23 cellular contexts compared by ENCODE assay signal in genomic region chr3:158908187-158908762, GRCh38.
DNase-seq lines count a peak whose midpoint lies in the region; ATAC-seq and TF ChIP-seq lines count a peak whose summit lies in the region.
"Had no signal": no experiment of that assay in that cellular context is flagged by ENCODE, and none has a peak within 500 bp of the region (broad histone marks: within the 10 kb centered on the region; RNA-seq: fewer than 3 reads in every experiment).

No MANE protein-coding gene starts in this region.

- no peak overlapping the region for H3K4me3 Mint-ChIP-seq in progenitor cell of endocrine pancreas (ENCODE audit: low read depth)
- no peak overlapping the region for H3K4me3 Mint-ChIP-seq in activated T-helper 2 cell treated with anti-CD3 and anti-CD28 coated beads, Interferon-gamma antibody, Interleukin-2, Interleukin-4, amounts not matched to agents 10 μg/mL and 5 μg/mL and 100 μg/mL, durations not matched to agents 14 hours and 24 hours and 36 hours (ENCODE audit: low read depth)
- H3K4me3 Mint-ChIP-seq: CD14-positive monocyte; CD8-positive, alpha-beta memory T cell had no signal

- intact Hi-C loops in Panc1 (cut with micrococcal nuclease; ENCODE audit: unreplicated experiment) = no loop called here
- intact Hi-C loops in activated T-helper 2 cell treated with anti-CD3 and anti-CD28 coated beads, Interferon-gamma antibody, Interleukin-2, Interleukin-4, amounts not matched to agents 10 μg/mL and 5 μg/mL and 100 μg/mL, durations not matched to agents 14 hours and 24 hours and 36 hours (cut with micrococcal nuclease) = no loop called here

- no peaks in the 10 kb centered on the region for H3K36me3 Mint-ChIP-seq in progenitor cell of endocrine pancreas (ENCODE audit: insufficient read depth)
- H3K36me3 Mint-ChIP-seq in activated T-helper 2 cell treated with anti-CD3 and anti-CD28 coated beads, Interferon-gamma antibody, Interleukin-2, Interleukin-4, amounts not matched to agents 10 μg/mL and 5 μg/mL and 100 μg/mL, durations not matched to agents 14 hours and 24 hours and 36 hours (ENCODE audit: low read depth) = no peaks in the 10 kb centered on the region
- H3K36me3 Mint-ChIP-seq: CD14-positive monocyte; CD8-positive, alpha-beta memory T cell had no signal

- H3K4me1 ChIP-seq in Loucy (ENCODE audit: insufficient read depth, low read length, poor library complexity, severe bottlenecking) (no peaks in the 10 kb centered on the region), Panc1 (ENCODE audit: control insufficient read depth, insufficient read depth, low read length) (no peaks in the 10 kb centered on the region)
- H3K4me1 ChIP-seq: BE2C had no signal

- no peaks in the 10 kb centered on the region for H3F3A ChIP-seq in Loucy (ENCODE audit: low read depth)

- H3K9me3 ChIP-seq in Loucy (ENCODE audit: insufficient read depth, low read depth, low read length) (no peaks in the 10 kb centered on the region), Panc1 (ENCODE audit: control insufficient read depth, insufficient read depth, low read depth, low read length) (no peaks in the 10 kb centered on the region)
- H3K9me3 ChIP-seq: BE2C had no signal

- CTCF ChIA-PET in Panc1 (lab: Charles Lee) = no interaction called here

- H3K4me2 ChIP-seq in Loucy (ENCODE audit: low read depth, low read length, poor library complexity, severe bottlenecking) = no peak overlapping the region

- TF ChIP-seq CTCF in Loucy (conservative IDR thresholded peaks at IDR 0.05; ENCODE audit: low read length) = 0 out of 2 replicates have a peak, but pooled peaks have one; percentile 19
- TF ChIP-seq CTCF in Panc1 (IDR thresholded peaks at IDR 0.05) = peak; percentile 5; the same call in 1 of the 2 replicates
- TF ChIP-seq CTCF in progenitor cell of endocrine pancreas (IDR thresholded peaks at IDR 0.05; ENCODE audit: unreplicated experiment) = peak; percentile 10

- no peak overlapping the region for H3K27ac Mint-ChIP-seq in progenitor cell of endocrine pancreas
- no peak overlapping the region for H3K27ac Mint-ChIP-seq in activated T-helper 2 cell treated with anti-CD3 and anti-CD28 coated beads, Interferon-gamma antibody, Interleukin-2, Interleukin-4, amounts not matched to agents 10 μg/mL and 5 μg/mL and 100 μg/mL, durations not matched to agents 14 hours and 24 hours and 36 hours
- H3K27ac Mint-ChIP-seq: CD8-positive, alpha-beta memory T cell had no signal

- H3K27me3 ChIP-seq in Loucy (ENCODE audit: insufficient read depth, low read length, poor library complexity, severe bottlenecking) = no peaks in the 10 kb centered on the region
- H3K27me3 ChIP-seq in Panc1 (ENCODE audit: control insufficient read depth, insufficient read depth, low read length) = peaks cover 6% of the 10 kb centered on the region; the same call in 1 of the 2 replicates
- H3K27me3 ChIP-seq: BE2C had no signal

- in situ Hi-C loops in Panc1 (cut with HindIII; ENCODE audit: low pct_unique_long_range_greater_than_20kb, low sequenced_read_pairs) = no loop called here

- no peaks in the 10 kb centered on the region for H3K9me3 Mint-ChIP-seq in progenitor cell of endocrine pancreas (ENCODE audit: low read depth)
- no peaks in the 10 kb centered on the region for H3K9me3 Mint-ChIP-seq in activated T-helper 2 cell treated with anti-CD3 and anti-CD28 coated beads, Interferon-gamma antibody, Interleukin-2, Interleukin-4, amounts not matched to agents 10 μg/mL and 5 μg/mL and 100 μg/mL, durations not matched to agents 14 hours and 24 hours and 36 hours

- H3K79me2 ChIP-seq in Loucy (ENCODE audit: insufficient read depth, low read length) = no peaks in the 10 kb centered on the region

- no TSS peak for BruUV-seq in Panc1 (replicated peaks; lab: Mats Ljungman, UMichigan)

- no peak overlapping the region for H3K9ac ChIP-seq in Loucy (ENCODE audit: low read depth, low read length, poor library complexity, severe bottlenecking)

- H3K27me3 Mint-ChIP-seq in progenitor cell of endocrine pancreas = peaks cover 25% of the 10 kb centered on the region
- no peaks in the 10 kb centered on the region for H3K27me3 Mint-ChIP-seq in activated T-helper 2 cell treated with anti-CD3 and anti-CD28 coated beads, Interferon-gamma antibody, Interleukin-2, Interleukin-4, amounts not matched to agents 10 μg/mL and 5 μg/mL and 100 μg/mL, durations not matched to agents 14 hours and 24 hours and 36 hours (ENCODE audit: low read depth)

- no peak for ATAC-seq in Panc1
- no peak for ATAC-seq in HG02798 (IDR thresholded peaks at IDR 0.05; ENCODE audit: poor library complexity, unreplicated experiment)

- H2AFZ ChIP-seq in Loucy (ENCODE audit: low read length) = no peak overlapping the region

- DNase-seq in Panc1 (ENCODE audit: low read depth, low spot score) (no peak), fibroblast of peridontal ligament (ENCODE audit: extremely low read depth) (peak; percentile 37), progenitor cell of endocrine pancreas (ENCODE audit: low spot score, unreplicated experiment) (no peak), COLO829 (ENCODE audit: low spot score) (no peak)
- DNase-seq in activated T-helper 2 cell treated with anti-CD3 and anti-CD28 coated beads, Interferon-gamma antibody, Interleukin-2, Interleukin-4, amounts not matched to agents 10 μg/mL and 5 μg/mL and 100 μg/mL, durations not matched to agents 14 hours and 24 hours and 36 hours (ENCODE audit: low spot score) = no peak
- DNase-seq: BE2C; Calu3; CD8-positive, alpha-beta memory T cell; DMS79 treated with DMSO at 0.1 percent for 48 hours; GF-D8; HCEC 1CT; IMR-90; KG1; NCI-H1048; NCI-H1436; NCI-H187 treated with DMSO at 0.1 percent for 48 hours; NCI-H524; NCI-H774; SHP77 had no signal

- no peaks in the 10 kb centered on the region for H3K9me2 ChIP-seq in Loucy (replicated peaks; ENCODE audit: low read depth, low read length)

- no peaks in the 10 kb centered on the region for H3K4me1 Mint-ChIP-seq in progenitor cell of endocrine pancreas (ENCODE audit: low read depth)
- no peaks in the 10 kb centered on the region for H3K4me1 Mint-ChIP-seq in activated T-helper 2 cell treated with anti-CD3 and anti-CD28 coated beads, Interferon-gamma antibody, Interleukin-2, Interleukin-4, amounts not matched to agents 10 μg/mL and 5 μg/mL and 100 μg/mL, durations not matched to agents 14 hours and 24 hours and 36 hours (ENCODE audit: low read depth)
- H3K4me1 Mint-ChIP-seq: CD14-positive monocyte; CD8-positive, alpha-beta memory T cell had no signal

- H3K36me3 ChIP-seq in Loucy (ENCODE audit: insufficient read depth, low read length) (no peaks in the 10 kb centered on the region), Panc1 (ENCODE audit: control insufficient read depth, insufficient read depth, low read length) (no peaks in the 10 kb centered on the region)
- H3K36me3 ChIP-seq: BE2C had no signal

- no peak overlapping the region for H3K27ac ChIP-seq in Panc1 (ENCODE audit: low read length)
- H3K27ac ChIP-seq: RWPE1 had no signal

- POLR2A ChIA-PET in Panc1 (lab: Charles Lee) = no interaction called here

- H3K4me3 ChIP-seq in Loucy (ENCODE audit: low read length, poor library complexity, severe bottlenecking) (no peak overlapping the region), Panc1 (ENCODE audit: low read depth in 2 of 2, low read length in 2 of 2) (no peak overlapping the region)

- no peaks in the 10 kb centered on the region for H4K20me1 ChIP-seq in Loucy (ENCODE audit: insufficient read depth, low read length, poor library complexity, severe bottlenecking)
